1 cellular context compared by ENCODE assay signal in the genomic region with DNA sequence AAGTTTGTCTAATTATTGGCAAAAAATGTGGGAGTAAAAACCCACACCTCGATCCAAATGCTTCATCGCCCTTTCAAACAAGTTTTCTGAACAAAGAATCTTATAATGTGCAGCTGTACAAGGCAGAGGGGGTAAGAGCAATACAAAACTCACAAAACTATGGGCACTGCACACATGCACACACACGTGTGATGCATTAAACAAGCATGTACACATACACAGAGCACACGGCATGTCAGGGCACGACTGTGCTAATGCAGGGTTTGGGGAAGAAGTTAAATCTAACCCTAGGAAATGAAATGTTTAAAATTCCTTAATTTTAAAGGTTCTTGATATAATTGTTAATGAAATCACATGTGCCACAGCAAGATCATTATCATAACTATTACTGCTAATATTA.
TF ChIP-seq lines count a peak whose summit lies in the region.

No MANE protein-coding gene starts in this region.

TF ChIP-seq in GM23338, 12 proteins besides CTCF, POLR2A, EP300 and RAD21 (continued from another document):
- TF ChIP-seq, protein P1, sequence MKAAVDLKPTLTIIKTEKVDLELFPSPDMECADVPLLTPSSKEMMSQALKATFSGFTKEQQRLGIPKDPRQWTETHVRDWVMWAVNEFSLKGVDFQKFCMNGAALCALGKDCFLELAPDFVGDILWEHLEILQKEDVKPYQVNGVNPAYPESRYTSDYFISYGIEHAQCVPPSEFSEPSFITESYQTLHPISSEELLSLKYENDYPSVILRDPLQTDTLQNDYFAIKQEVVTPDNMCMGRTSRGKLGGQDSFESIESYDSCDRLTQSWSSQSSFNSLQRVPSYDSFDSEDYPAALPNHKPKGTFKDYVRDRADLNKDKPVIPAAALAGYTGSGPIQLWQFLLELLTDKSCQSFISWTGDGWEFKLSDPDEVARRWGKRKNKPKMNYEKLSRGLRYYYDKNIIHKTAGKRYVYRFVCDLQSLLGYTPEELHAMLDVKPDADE (IDR thresholded peaks at IDR 0.05), result no peak
- TF ChIP-seq, protein P2, sequence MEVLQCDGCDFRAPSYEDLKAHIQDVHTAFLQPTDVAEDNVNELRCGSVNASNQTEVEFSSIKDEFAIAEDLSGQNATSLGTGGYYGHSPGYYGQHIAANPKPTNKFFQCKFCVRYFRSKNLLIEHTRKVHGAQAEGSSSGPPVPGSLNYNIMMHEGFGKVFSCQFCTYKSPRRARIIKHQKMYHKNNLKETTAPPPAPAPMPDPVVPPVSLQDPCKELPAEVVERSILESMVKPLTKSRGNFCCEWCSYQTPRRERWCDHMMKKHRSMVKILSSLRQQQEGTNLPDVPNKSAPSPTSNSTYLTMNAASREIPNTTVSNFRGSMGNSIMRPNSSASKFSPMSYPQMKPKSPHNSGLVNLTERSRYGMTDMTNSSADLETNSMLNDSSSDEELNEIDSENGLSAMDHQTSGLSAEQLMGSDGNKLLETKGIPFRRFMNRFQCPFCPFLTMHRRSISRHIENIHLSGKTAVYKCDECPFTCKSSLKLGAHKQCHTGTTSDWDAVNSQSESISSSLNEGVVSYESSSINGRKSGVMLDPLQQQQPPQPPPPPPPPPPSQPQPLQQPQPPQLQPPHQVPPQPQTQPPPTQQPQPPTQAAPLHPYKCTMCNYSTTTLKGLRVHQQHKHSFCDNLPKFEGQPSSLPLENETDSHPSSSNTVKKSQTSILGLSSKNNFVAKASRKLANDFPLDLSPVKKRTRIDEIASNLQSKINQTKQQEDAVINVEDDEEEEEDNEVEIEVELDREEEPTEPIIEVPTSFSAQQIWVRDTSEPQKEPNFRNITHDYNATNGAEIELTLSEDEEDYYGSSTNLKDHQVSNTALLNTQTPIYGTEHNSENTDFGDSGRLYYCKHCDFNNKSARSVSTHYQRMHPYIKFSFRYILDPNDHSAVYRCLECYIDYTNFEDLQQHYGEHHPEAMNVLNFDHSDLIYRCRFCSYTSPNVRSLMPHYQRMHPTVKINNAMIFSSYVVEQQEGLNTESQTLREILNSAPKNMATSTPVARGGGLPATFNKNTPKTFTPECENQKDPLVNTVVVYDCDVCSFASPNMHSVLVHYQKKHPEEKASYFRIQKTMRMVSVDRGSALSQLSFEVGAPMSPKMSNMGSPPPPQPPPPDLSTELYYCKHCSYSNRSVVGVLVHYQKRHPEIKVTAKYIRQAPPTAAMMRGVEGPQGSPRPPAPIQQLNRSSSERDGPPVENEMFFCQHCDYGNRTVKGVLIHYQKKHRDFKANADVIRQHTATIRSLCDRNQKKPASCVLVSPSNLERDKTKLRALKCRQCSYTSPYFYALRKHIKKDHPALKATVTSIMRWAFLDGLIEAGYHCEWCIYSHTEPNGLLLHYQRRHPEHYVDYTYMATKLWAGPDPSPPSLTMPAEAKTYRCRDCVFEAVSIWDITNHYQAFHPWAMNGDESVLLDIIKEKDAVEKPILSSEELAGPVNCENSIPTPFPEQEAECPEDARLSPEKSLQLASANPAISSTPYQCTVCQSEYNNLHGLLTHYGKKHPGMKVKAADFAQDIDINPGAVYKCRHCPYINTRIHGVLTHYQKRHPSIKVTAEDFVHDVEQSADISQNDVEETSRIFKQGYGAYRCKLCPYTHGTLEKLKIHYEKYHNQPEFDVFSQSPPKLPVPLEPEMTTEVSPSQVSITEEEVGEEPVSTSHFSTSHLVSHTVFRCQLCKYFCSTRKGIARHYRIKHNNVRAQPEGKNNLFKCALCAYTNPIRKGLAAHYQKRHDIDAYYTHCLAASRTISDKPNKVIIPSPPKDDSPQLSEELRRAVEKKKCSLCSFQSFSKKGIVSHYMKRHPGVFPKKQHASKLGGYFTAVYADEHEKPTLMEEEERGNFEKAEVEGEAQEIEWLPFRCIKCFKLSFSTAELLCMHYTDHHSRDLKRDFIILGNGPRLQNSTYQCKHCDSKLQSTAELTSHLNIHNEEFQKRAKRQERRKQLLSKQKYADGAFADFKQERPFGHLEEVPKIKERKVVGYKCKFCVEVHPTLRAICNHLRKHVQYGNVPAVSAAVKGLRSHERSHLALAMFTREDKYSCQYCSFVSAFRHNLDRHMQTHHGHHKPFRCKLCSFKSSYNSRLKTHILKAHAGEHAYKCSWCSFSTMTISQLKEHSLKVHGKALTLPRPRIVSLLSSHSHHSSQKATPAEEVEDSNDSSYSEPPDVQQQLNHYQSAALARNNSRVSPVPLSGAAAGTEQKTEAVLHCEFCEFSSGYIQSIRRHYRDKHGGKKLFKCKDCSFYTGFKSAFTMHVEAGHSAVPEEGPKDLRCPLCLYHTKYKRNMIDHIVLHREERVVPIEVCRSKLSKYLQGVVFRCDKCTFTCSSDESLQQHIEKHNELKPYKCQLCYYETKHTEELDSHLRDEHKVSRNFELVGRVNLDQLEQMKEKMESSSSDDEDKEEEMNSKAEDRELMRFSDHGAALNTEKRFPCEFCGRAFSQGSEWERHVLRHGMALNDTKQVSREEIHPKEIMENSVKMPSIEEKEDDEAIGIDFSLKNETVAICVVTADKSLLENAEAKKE (CRISPR knock-in tag; IDR thresholded peaks at IDR 0.05), result no peak
- TF ChIP-seq NANOG (IDR thresholded peaks at IDR 0.05; ENCODE audit: borderline replicate concordance), result no peak
- TF ChIP-seq ZNF114 (CRISPR knock-in tag; IDR thresholded peaks at IDR 0.05), result no peak
- TF ChIP-seq, protein P3, sequence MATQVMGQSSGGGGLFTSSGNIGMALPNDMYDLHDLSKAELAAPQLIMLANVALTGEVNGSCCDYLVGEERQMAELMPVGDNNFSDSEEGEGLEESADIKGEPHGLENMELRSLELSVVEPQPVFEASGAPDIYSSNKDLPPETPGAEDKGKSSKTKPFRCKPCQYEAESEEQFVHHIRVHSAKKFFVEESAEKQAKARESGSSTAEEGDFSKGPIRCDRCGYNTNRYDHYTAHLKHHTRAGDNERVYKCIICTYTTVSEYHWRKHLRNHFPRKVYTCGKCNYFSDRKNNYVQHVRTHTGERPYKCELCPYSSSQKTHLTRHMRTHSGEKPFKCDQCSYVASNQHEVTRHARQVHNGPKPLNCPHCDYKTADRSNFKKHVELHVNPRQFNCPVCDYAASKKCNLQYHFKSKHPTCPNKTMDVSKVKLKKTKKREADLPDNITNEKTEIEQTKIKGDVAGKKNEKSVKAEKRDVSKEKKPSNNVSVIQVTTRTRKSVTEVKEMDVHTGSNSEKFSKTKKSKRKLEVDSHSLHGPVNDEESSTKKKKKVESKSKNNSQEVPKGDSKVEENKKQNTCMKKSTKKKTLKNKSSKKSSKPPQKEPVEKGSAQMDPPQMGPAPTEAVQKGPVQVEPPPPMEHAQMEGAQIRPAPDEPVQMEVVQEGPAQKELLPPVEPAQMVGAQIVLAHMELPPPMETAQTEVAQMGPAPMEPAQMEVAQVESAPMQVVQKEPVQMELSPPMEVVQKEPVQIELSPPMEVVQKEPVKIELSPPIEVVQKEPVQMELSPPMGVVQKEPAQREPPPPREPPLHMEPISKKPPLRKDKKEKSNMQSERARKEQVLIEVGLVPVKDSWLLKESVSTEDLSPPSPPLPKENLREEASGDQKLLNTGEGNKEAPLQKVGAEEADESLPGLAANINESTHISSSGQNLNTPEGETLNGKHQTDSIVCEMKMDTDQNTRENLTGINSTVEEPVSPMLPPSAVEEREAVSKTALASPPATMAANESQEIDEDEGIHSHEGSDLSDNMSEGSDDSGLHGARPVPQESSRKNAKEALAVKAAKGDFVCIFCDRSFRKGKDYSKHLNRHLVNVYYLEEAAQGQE (IDR thresholded peaks at IDR 0.05; ENCODE audit: unreplicated experiment), result no peak
- no peak for TF ChIP-seq CREB1 (CRISPR knock-in tag; IDR thresholded peaks at IDR 0.05; ENCODE audit: low read depth)
- TF ChIP-seq ZNF331 (CRISPR knock-in tag; IDR thresholded peaks at IDR 0.05; ENCODE audit: low read depth), result no peak
- TF ChIP-seq JUNB (IDR thresholded peaks at IDR 0.05; ENCODE audit: unreplicated experiment), result no peak
